In the genomic region with DNA sequence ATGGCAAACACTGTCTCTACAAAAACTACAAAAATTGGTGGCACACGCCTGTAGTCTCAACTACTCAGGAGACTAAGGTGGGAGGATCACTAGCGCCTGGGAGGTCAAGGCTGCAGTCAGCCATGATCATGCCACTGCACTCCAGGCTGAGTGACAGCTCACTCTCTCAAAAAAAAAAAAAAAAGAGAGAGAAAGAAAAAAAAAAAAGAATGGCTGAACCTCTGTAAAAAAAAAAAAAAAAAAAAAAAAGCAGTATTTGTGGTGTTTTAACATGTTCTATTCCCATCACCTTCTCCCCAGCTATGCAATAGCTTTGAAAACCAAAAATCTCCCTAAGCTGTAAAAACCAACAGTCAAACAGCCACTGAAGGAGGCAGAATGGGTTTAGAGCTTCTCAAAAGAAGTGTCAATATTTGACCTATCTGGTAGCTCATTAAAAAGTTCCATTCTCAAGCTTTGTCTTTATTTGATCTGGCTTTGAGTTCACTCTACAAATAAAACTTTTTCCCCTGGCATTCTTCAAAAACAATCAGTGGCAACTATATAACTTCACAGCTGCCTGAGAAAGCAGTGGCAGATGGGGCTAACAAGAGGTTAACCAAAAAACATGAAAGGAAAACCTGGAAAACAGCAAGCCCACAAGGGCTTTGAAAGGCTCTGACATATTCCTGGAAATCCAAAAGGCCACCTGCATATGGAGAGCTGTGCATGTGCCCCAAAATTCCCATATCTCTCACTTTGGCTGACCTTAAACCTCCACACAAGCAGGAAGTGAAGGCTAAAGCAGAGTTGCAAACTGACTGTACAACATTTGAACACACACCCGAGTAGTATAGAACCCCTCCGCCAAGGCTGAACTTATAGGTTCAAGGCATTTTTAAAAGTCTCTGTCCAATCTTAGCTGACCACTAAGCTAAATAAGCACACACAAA, we compare ENCODE assay signal across 13 cellular contexts. TPM values are rescaled to one million over a fixed set of nuclear protein-coding genes. Genes with fewer than 3 reads are reported as not detected.
A peak's percentile ranks its signal among the peaks of the same experiment; 100 is the strongest.
DNase-seq lines count a peak whose midpoint lies in the region; ATAC-seq, FAIRE-seq and TF ChIP-seq lines count a peak whose summit lies in the region.
"Had no signal": no experiment of that assay in that cellular context is flagged by ENCODE, and none has a peak within 500 bp of the region (broad histone marks: within the 10 kb centered on the region; RNA-seq: fewer than 3 reads in every experiment).

No MANE protein-coding gene starts in this region.

- FAIRE-seq in GM12892 (lab: Jason Lieb, UNC): no peak

- TF ChIP-seq POLR2A in GM12892 (IDR thresholded peaks at IDR 0.05; ENCODE audit: low read depth, low read length): no peak

- CTCF ChIA-PET in activated naive CD4-positive, alpha-beta T cell treated with anti-CD3 and anti-CD28 coated beads for 36 hours (lab: Charles Lee): interaction anchor here (0.6 kb wide), 1 partner anchor 285 kb away, joined by 3 read pairs; no protein-coding TSS in a partner anchor

- intact Hi-C loops in activated naive CD4-positive, alpha-beta T cell treated with anti-CD3 and anti-CD28 coated beads for 36 hours (cut with micrococcal nuclease): loop anchor here (1.0 to 5.0 kb wide), 2 partner anchors 36 to 171 kb away; a partner anchor contains a TSS

- peaks cover 36% of the 10 kb centered on the region for H3K4me1 Mint-ChIP-seq in activated naive CD4-positive, alpha-beta T cell treated with anti-CD3 and anti-CD28 coated beads for 36 hours (ENCODE audit: low read depth)
- peaks cover 42% of the 10 kb centered on the region for H3K4me1 Mint-ChIP-seq in central memory CD8-positive, alpha-beta T cell

- ATAC-seq in central memory CD8-positive, alpha-beta T cell (replicated peaks; ENCODE audit: extremely low read depth, poor library complexity, severe bottlenecking): no peak
- ATAC-seq in HG02884 (IDR thresholded peaks at IDR 0.05; ENCODE audit: unreplicated experiment) (no peak), GM19324 (IDR thresholded peaks at IDR 0.05; ENCODE audit: low FRiP score, unreplicated experiment) (no peak)

- H3K9me3 Mint-ChIP-seq in activated naive CD4-positive, alpha-beta T cell treated with anti-CD3 and anti-CD28 coated beads for 36 hours: no peaks in the 10 kb centered on the region
- H3K9me3 Mint-ChIP-seq in central memory CD8-positive, alpha-beta T cell: no peaks in the 10 kb centered on the region
- H3K9me3 Mint-ChIP-seq: type B pancreatic cell had no signal

- no peak for DNase-seq in activated naive CD4-positive, alpha-beta T cell treated with anti-CD3 and anti-CD28 coated beads for 36 hours
- no peak for DNase-seq in activated naive CD4-positive, alpha-beta T cell treated with anti-CD3 and anti-CD28 coated beads, Interleukin-2, amount 50 U/mL, for 16 hours
- DNase-seq in NCI-H2171 treated with DMSO at 0.1 percent for 48 hours (lab: John Stamatoyannopoulos, UW) (peak; percentile 53), GM12892 (ENCODE audit: insufficient read length) (no peak)
- no peak for DNase-seq in central memory CD8-positive, alpha-beta T cell (ENCODE audit: low spot score in 2 of 2)
- DNase-seq: activated T-cell treated with anti-CD3 and anti-CD28 coated beads, Interleukin-2, amount 50 U/mL, for 4 hours; EL; midbrain; NCI-H2081 treated with DMSO at 0.1 percent for 48 hours had no signal

- H3K27ac Mint-ChIP-seq in activated naive CD4-positive, alpha-beta T cell treated with anti-CD3 and anti-CD28 coated beads for 36 hours: peak overlapping the region; percentile 85
- H3K27ac Mint-ChIP-seq in central memory CD8-positive, alpha-beta T cell (ENCODE audit: low read depth): peak overlapping the region; percentile 29
- H3K27ac Mint-ChIP-seq: type B pancreatic cell had no signal

- no peaks in the 10 kb centered on the region for H3K27me3 Mint-ChIP-seq in activated naive CD4-positive, alpha-beta T cell treated with anti-CD3 and anti-CD28 coated beads for 36 hours (ENCODE audit: low read depth)
- H3K27me3 Mint-ChIP-seq in central memory CD8-positive, alpha-beta T cell: no peaks in the 10 kb centered on the region
- H3K27me3 Mint-ChIP-seq: type B pancreatic cell had no signal

- peak; percentile 55 for TF ChIP-seq CTCF in subcutaneous adipose tissue (IDR thresholded peaks at IDR 0.05; ENCODE audit: low read depth)

- no peak overlapping the region for H3K4me3 Mint-ChIP-seq in activated naive CD4-positive, alpha-beta T cell treated with anti-CD3 and anti-CD28 coated beads for 36 hours
- H3K4me3 Mint-ChIP-seq in central memory CD8-positive, alpha-beta T cell: no peak overlapping the region
- H3K4me3 Mint-ChIP-seq: activated T-cell treated with anti-CD3 and anti-CD28 coated beads, Interleukin-2, amount 50 U/mL, for 4 hours; type B pancreatic cell had no signal

- no peaks in the 10 kb centered on the region for H3K36me3 Mint-ChIP-seq in activated naive CD4-positive, alpha-beta T cell treated with anti-CD3 and anti-CD28 coated beads for 36 hours (ENCODE audit: low read depth)
- peaks cover 2% of the 10 kb centered on the region for H3K36me3 Mint-ChIP-seq in central memory CD8-positive, alpha-beta T cell (ENCODE audit: insufficient read depth)
- H3K36me3 Mint-ChIP-seq: type B pancreatic cell had no signal

RNA-seq across cellular contexts. Expression of a gene that starts 36.0 kb away (rescaled TPM):
- 10 to 100 TPM; 27.6 to 28.9 TPM for total RNA-seq in activated naive CD4-positive, alpha-beta T cell treated with anti-CD3 and anti-CD28 coated beads for 36 hours
- 10 to 100 TPM; 65.1 to 80.1 (median 77.2) TPM for total RNA-seq in subcutaneous adipose tissue
- polyA plus RNA-seq in GM12892 (2012; ENCODE audit: missing spikeins): 24.4 TPM
